ENCODE assay signal across 16 cellular contexts in genomic region chr1:228927947-228928898, GRCh38.
DNase-seq lines count a peak whose midpoint lies in the region; ATAC-seq and TF ChIP-seq lines count a peak whose summit lies in the region.
"Had no signal": no experiment of that assay in that cellular context is flagged by ENCODE, and none has a peak within 500 bp of the region (broad histone marks: within the 10 kb centered on the region; RNA-seq: fewer than 3 reads in every experiment).

No MANE protein-coding gene starts in this region.

- no peaks in the 10 kb centered on the region for H3K4me1 ChIP-seq in CD8-positive, alpha-beta memory T cell (ENCODE audit: insufficient read depth, low read length)
- H3K4me1 ChIP-seq: HAP-1 had no signal

- peak overlapping the region; percentile 68 for H3K27ac Mint-ChIP-seq in activated naive CD8-positive, alpha-beta T cell treated with anti-CD3 and anti-CD28 coated beads, Interleukin-2, amount 10 ng/mL, durations not matched to agents 7 days and 5 days
- no peak overlapping the region for H3K27ac Mint-ChIP-seq in activated naive CD8-positive, alpha-beta T cell treated with anti-CD3 and anti-CD28 coated beads for 36 hours
- H3K27ac Mint-ChIP-seq in CD8-positive, alpha-beta memory T cell: peak overlapping the region in 2 of 8 donors; percentile 1 to 7
- H3K27ac Mint-ChIP-seq: stimulated activated memory B cell treated with anti-CD40 and anti-IgM and Interleukin-4, amounts not matched to agents 10 μg/mL and 1 μg/mL and 100 μg/mL, for 72 hours had no signal

- peaks cover 29% of the 10 kb centered on the region for H3K4me1 Mint-ChIP-seq in activated naive CD8-positive, alpha-beta T cell treated with anti-CD3 and anti-CD28 coated beads, Interleukin-2, amount 10 ng/mL, durations not matched to agents 7 days and 5 days
- H3K4me1 Mint-ChIP-seq in activated naive CD8-positive, alpha-beta T cell treated with anti-CD3 and anti-CD28 coated beads for 36 hours: peaks cover 3% of the 10 kb centered on the region
- peaks cover 0 to 9% (median 0%) of the 10 kb centered on the region in 3 donors for H3K4me1 Mint-ChIP-seq in CD8-positive, alpha-beta memory T cell
- H3K4me1 Mint-ChIP-seq: stimulated activated memory B cell treated with anti-CD40 and anti-IgM and Interleukin-4, amounts not matched to agents 10 μg/mL and 1 μg/mL and 100 μg/mL, for 72 hours had no signal

- no peak for DNase-seq in activated naive CD8-positive, alpha-beta T cell treated with anti-CD3 and anti-CD28 coated beads, Interleukin-2, amount 10 ng/mL, durations not matched to agents 7 days and 5 days
- DNase-seq in activated naive CD8-positive, alpha-beta T cell treated with anti-CD3 and anti-CD28 coated beads for 36 hours: no peak
- DNase-seq in MV-4-11 (lab: John Stamatoyannopoulos, UW) (peak; percentile 82), coronary artery (ENCODE audit: low spot score) (peak; percentile 38), COLO668 (lab: John Stamatoyannopoulos, UW; ENCODE audit: unreplicated experiment) (no peak), H4 (ENCODE audit: low spot score) (no peak), DMS53 treated with DMSO at 0.1 percent for 48 hours (lab: John Stamatoyannopoulos, UW; ENCODE audit: unreplicated experiment) (no peak)
- no peak for DNase-seq in CD8-positive, alpha-beta memory T cell
- DNase-seq: Calu3, GDM1, midbrain, occipital lobe, SHP77, T-helper 9 cell had no signal

- TF ChIP-seq CTCF in coronary artery (IDR thresholded peaks at IDR 0.05): no peak

- peaks cover 4% of the 10 kb centered on the region for H3K27me3 Mint-ChIP-seq in activated naive CD8-positive, alpha-beta T cell treated with anti-CD3 and anti-CD28 coated beads, Interleukin-2, amount 10 ng/mL, durations not matched to agents 7 days and 5 days
- no peaks in the 10 kb centered on the region for H3K27me3 Mint-ChIP-seq in activated naive CD8-positive, alpha-beta T cell treated with anti-CD3 and anti-CD28 coated beads for 36 hours
- no peaks in the 10 kb centered on the region for H3K27me3 Mint-ChIP-seq in CD8-positive, alpha-beta memory T cell

- H3K27me3 ChIP-seq in CD8-positive, alpha-beta memory T cell (ENCODE audit: insufficient read depth, low read length, poor library complexity, severe bottlenecking): no peaks in the 10 kb centered on the region

- CTCF ChIA-PET in CD8-positive, alpha-beta memory T cell (lab: Charles Lee): no interaction called here

- no peak overlapping the region for H3K27ac ChIP-seq in coronary artery
- H3K27ac ChIP-seq in CD8-positive, alpha-beta memory T cell (ENCODE audit: low read depth, low read length): no peak overlapping the region

- H3K4me3 Mint-ChIP-seq in activated naive CD8-positive, alpha-beta T cell treated with anti-CD3 and anti-CD28 coated beads, Interleukin-2, amount 10 ng/mL, durations not matched to agents 7 days and 5 days: peak overlapping the region; percentile 34
- H3K4me3 Mint-ChIP-seq in activated naive CD8-positive, alpha-beta T cell treated with anti-CD3 and anti-CD28 coated beads for 36 hours: no peak overlapping the region
- peak overlapping the region in 1 of 7 donors; percentile 18 for H3K4me3 Mint-ChIP-seq in CD8-positive, alpha-beta memory T cell
- H3K4me3 Mint-ChIP-seq: stimulated activated memory B cell treated with anti-CD40 and anti-IgM and Interleukin-4, amounts not matched to agents 10 μg/mL and 1 μg/mL and 100 μg/mL, for 72 hours had no signal

- H3K9me3 ChIP-seq in CD8-positive, alpha-beta memory T cell (ENCODE audit: low read length): no peaks in the 10 kb centered on the region
- H3K9me3 ChIP-seq: HAP-1 had no signal

- POLR2A ChIA-PET in activated naive CD8-positive, alpha-beta T cell treated with anti-CD3 and anti-CD28 coated beads, Interleukin-2, amount 10 ng/mL, durations not matched to agents 7 days and 5 days (lab: Charles Lee): interaction anchor here (0.9 to 1.6 kb wide), 2 partner anchors 10 to 80 kb away, joined by 3 to 6 read pairs; no protein-coding TSS in a partner anchor
- POLR2A ChIA-PET in CD8-positive, alpha-beta memory T cell (lab: Charles Lee): no interaction called here

- peak; percentile 87 for ATAC-seq in activated naive CD8-positive, alpha-beta T cell treated with anti-CD3 and anti-CD28 coated beads, Interleukin-2, amount 10 ng/mL, durations not matched to agents 7 days and 5 days (ENCODE audit: low read depth)
- ATAC-seq: stimulated activated memory B cell treated with anti-CD40 and anti-IgM and Interleukin-4, amounts not matched to agents 10 μg/mL and 1 μg/mL and 100 μg/mL, for 72 hours had no signal

- H3K9me3 Mint-ChIP-seq in activated naive CD8-positive, alpha-beta T cell treated with anti-CD3 and anti-CD28 coated beads, Interleukin-2, amount 10 ng/mL, durations not matched to agents 7 days and 5 days: peaks cover 6% of the 10 kb centered on the region
- H3K9me3 Mint-ChIP-seq in activated naive CD8-positive, alpha-beta T cell treated with anti-CD3 and anti-CD28 coated beads for 36 hours: peaks cover 11% of the 10 kb centered on the region
- peaks cover 0 to 10% (median 2%) of the 10 kb centered on the region in 5 donors for H3K9me3 Mint-ChIP-seq in CD8-positive, alpha-beta memory T cell

- peaks cover 12% of the 10 kb centered on the region for H3K36me3 Mint-ChIP-seq in activated naive CD8-positive, alpha-beta T cell treated with anti-CD3 and anti-CD28 coated beads, Interleukin-2, amount 10 ng/mL, durations not matched to agents 7 days and 5 days
- H3K36me3 Mint-ChIP-seq in activated naive CD8-positive, alpha-beta T cell treated with anti-CD3 and anti-CD28 coated beads for 36 hours: no peaks in the 10 kb centered on the region
- H3K36me3 Mint-ChIP-seq in CD8-positive, alpha-beta memory T cell: peaks cover 0 to 23% (median 3%) of the 10 kb centered on the region in 3 donors
- H3K36me3 Mint-ChIP-seq: stimulated activated memory B cell treated with anti-CD40 and anti-IgM and Interleukin-4, amounts not matched to agents 10 μg/mL and 1 μg/mL and 100 μg/mL, for 72 hours had no signal

- no peak overlapping the region for H3K4me3 ChIP-seq in coronary artery
- no peak overlapping the region for H3K4me3 ChIP-seq in CD8-positive, alpha-beta memory T cell (ENCODE audit: low read length)
- H3K4me3 ChIP-seq: HAP-1 had no signal

- no peaks in the 10 kb centered on the region for H3K36me3 ChIP-seq in CD8-positive, alpha-beta memory T cell (ENCODE audit: insufficient read depth, low read length)
- H3K36me3 ChIP-seq: HAP-1 had no signal

Comparison
In these comparisons a context has a peak if more than half of its experiments do, and no peak if none do; other contexts are left out.
1. DNase-seq: peak in MV-4-11 (single experiment) and coronary artery (single experiment); none in activated naive CD8-positive, alpha-beta T cell treated with anti-CD3 and anti-CD28 coated beads, Interleukin-2, amount 10 ng/mL, durations not matched to agents 7 days and 5 days (single experiment), activated naive CD8-positive, alpha-beta T cell treated with anti-CD3 and anti-CD28 coated beads for 36 hours (single experiment), CD8-positive, alpha-beta memory T cell (0 of 5), COLO668 (single experiment), H4 (single experiment) and DMS53 treated with DMSO at 0.1 percent for 48 hours (single experiment).